In genomic region chr2:175437167-175437566, GRCh38 we compare ENCODE assay signal across 10 cellular contexts.
"Had no signal": no experiment of that assay in that cellular context is flagged by ENCODE, and none has a peak within 500 bp of the region (broad histone marks: within the 10 kb centered on the region; RNA-seq: fewer than 3 reads in every experiment).

No MANE protein-coding gene starts in this region.

- H3K4me2 ChIP-seq: GM23338 had no signal

- FAIRE-seq: H1, H54 had no signal

- DNase-seq: GM23248, GOT3, H7, H9, HCEC 1CT, HFFc6 had no signal

- H3K27ac ChIP-seq: GM23248 had no signal

- ATAC-seq: GM23338, HCT116 had no signal

- H2AFZ ChIP-seq: GM23248, GM23338 had no signal

- H3K4me3 ChIP-seq: GM23248, GM23338 had no signal

- H3K9ac ChIP-seq: GM23248 had no signal
